Comparison of ENCODE assay signal across 8 cellular contexts in genomic region chr9:109972026-109973005, GRCh38.
DNase-seq lines count a peak whose midpoint lies in the region; ATAC-seq and TF ChIP-seq lines count a peak whose summit lies in the region.

No MANE protein-coding gene starts in this region.

- H3K9me3 ChIP-seq in CD4-positive, alpha-beta memory T cell (ENCODE audit: control insufficient read depth in 1 of 2, low read length in 2 of 2): no peaks in the 10 kb centered on the region

- H3K9me3 Mint-ChIP-seq in CD4-positive, alpha-beta memory T cell: no peaks in the 10 kb centered on the region

- H3K27ac Mint-ChIP-seq in CD4-positive, alpha-beta memory T cell: peak overlapping the region in 2 of 7 donors; percentile 1 to 8

- CTCF ChIA-PET in CD4-positive, alpha-beta memory T cell (lab: Charles Lee; ENCODE audit: partially characterized antibody): interaction anchor here (0.6 to 1.0 kb wide), 2 partner anchors 27 to 85 kb away, joined by 3 to 4 read pairs; no protein-coding TSS in a partner anchor

- H3K27me3 ChIP-seq in CD4-positive, alpha-beta memory T cell (ENCODE audit: insufficient read depth, low read length): no peaks in the 10 kb centered on the region

- no peaks in the 10 kb centered on the region for H3K36me3 Mint-ChIP-seq in CD4-positive, alpha-beta memory T cell

- no peaks in the 10 kb centered on the region for H3K27me3 Mint-ChIP-seq in CD4-positive, alpha-beta memory T cell

- POLR2A ChIA-PET in CD4-positive, alpha-beta memory T cell (lab: Charles Lee; ENCODE audit: partially characterized antibody): no interaction called here

- peaks cover 53% of the 10 kb centered on the region for H3K4me1 ChIP-seq in CD4-positive, alpha-beta memory T cell (ENCODE audit: insufficient read depth, low read length)

- H3K4me3 ChIP-seq in choroid plexus epithelial cell (ENCODE audit: low read depth, low read length): no peak overlapping the region
- no peak overlapping the region for H3K4me3 ChIP-seq in CD4-positive, alpha-beta memory T cell (ENCODE audit: low read length in 2 of 2)

- H3K4me1 Mint-ChIP-seq in CD4-positive, alpha-beta memory T cell: peaks cover 24 to 66% (median 49%) of the 10 kb centered on the region in 4 donors

- TF ChIP-seq CTCF in GM10266 (IDR thresholded peaks at IDR 0.05; ENCODE audit: control insufficient read depth, insufficient read depth, low read depth, missing control alignments) (peak; percentile 28), choroid plexus epithelial cell (conservative IDR thresholded peaks at IDR 0.05; ENCODE audit: low read depth, low read length) (peak; percentile 10)

- DNase-seq in GM10266 (ENCODE audit: extremely low spot score) (peak; percentile 35), choroid plexus epithelial cell (ENCODE audit: low read depth) (no peak), D341Med (ENCODE audit: low spot score) (no peak), activated T-cell treated with anti-CD3 and anti-CD28 coated beads for 4 hours (no peak)
- DNase-seq in CD4-positive, alpha-beta memory T cell: no peak
- no peak for DNase-seq in activated CD8-positive, alpha-beta memory T cell treated with anti-CD3 and anti-CD28 coated beads, Interleukin-2, amount 50 U/mL, for 48 hours

- ATAC-seq in GM19467 (IDR thresholded peaks at IDR 0.05; ENCODE audit: unreplicated experiment): peak; percentile 37
- peak; percentile 43 for ATAC-seq in HG03442 (IDR thresholded peaks at IDR 0.05; ENCODE audit: unreplicated experiment)

- intact Hi-C loops in CD4-positive, alpha-beta memory T cell (cut with micrococcal nuclease): no loop called here

- H3K27ac ChIP-seq in CD4-positive, alpha-beta memory T cell (ENCODE audit: low read depth, low read length): no peak overlapping the region

- no peaks in the 10 kb centered on the region for H3K36me3 ChIP-seq in CD4-positive, alpha-beta memory T cell (ENCODE audit: insufficient read depth, low read length)

- peak overlapping the region in 2 of 8 donors; percentile 13 to 28 for H3K4me3 Mint-ChIP-seq in CD4-positive, alpha-beta memory T cell
